ENCODE assay signal across 17 cellular contexts in the genomic region with DNA sequence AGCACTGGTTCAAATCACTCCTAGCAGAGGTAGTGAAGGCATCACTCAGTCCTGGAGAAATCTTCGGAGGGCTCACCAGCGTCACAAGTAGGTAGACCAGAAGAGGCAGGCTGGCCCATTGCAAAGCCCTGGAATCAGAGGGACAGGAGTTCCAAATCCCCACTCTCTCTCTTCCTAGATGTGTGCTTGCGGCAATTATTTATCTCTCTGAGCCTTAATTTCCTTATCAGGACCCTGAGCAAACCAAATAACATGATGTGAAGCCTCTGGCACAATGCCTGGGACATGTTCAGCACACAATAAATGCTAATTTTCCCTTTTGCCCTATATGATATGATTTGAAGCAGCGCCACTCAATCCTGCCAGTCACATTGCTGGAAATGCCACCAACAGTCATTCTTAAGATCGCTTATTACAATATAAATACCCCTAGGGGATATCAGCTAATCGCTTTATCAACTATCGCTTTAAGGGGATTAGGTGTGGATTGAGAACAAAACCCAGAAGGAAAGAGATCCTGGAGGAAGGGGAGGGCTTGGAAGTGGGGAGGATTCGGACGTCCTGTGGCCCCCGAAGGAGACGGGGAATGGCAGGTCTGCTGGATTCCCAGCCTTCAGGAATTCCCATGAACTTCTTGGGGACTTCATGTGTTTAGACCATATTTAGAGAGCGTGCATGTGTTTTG. TPM values are rescaled to one million over a fixed set of nuclear protein-coding genes. Genes with fewer than 3 reads are reported as not detected.
DNase-seq lines count a peak whose midpoint lies in the region; ATAC-seq and TF ChIP-seq lines count a peak whose summit lies in the region.
"Had no signal": no experiment of that assay in that cellular context is flagged by ENCODE, and none has a peak within 500 bp of the region (broad histone marks: within the 10 kb centered on the region; RNA-seq: fewer than 3 reads in every experiment).

No MANE protein-coding gene starts in this region.

- H2AFZ ChIP-seq in IMR-90 (replicated peaks; ENCODE audit: low read length, poor library complexity) (no peak overlapping the region), trophoblast cell (ENCODE audit: insufficient read depth, low read length, poor library complexity) (no peak overlapping the region)

- H3K36me3 ChIP-seq in IMR-90 (ENCODE audit: control insufficient read depth, insufficient read depth, low read length) (peaks cover 6% of the 10 kb centered on the region; the same call in 1 of the 2 replicates), brain microvascular endothelial cell (replicated peaks) (no peaks in the 10 kb centered on the region), trophoblast cell (ENCODE audit: control insufficient read depth in 1 of 2, insufficient read depth in 2 of 2, low read length in 2 of 2) (peaks cover 14 to 24% of the 10 kb centered on the region in 2 experiments), esophagus muscularis mucosa (peaks cover 0 to 7% (median 0%) of the 10 kb centered on the region in 4 donors)
- H3K36me3 ChIP-seq: upper lobe of right lung had no signal

- no peaks in the 10 kb centered on the region for H3K79me2 ChIP-seq in trophoblast cell (ENCODE audit: control insufficient read depth, insufficient read depth, low read length, poor library complexity)

- H3K79me1 ChIP-seq in IMR-90 (ENCODE audit: low read depth in 1 of 2, low read length in 2 of 2): no peaks in the 10 kb centered on the region
- H3K79me1 ChIP-seq in trophoblast cell (ENCODE audit: low read length): no peaks in the 10 kb centered on the region

- CTCF ChIA-PET in IMR-90 (lab: Yijun Ruan, JAX): no interaction called here

- H3K14ac ChIP-seq in IMR-90 (replicated peaks; ENCODE audit: low read depth, low read length) (no peak overlapping the region), trophoblast cell (ENCODE audit: low read length) (no peak overlapping the region)

- peak overlapping the region; percentile 56 for H2BK120ac ChIP-seq in IMR-90 (ENCODE audit: low read depth, low read length)
- H2BK120ac ChIP-seq in trophoblast cell (ENCODE audit: insufficient read depth, low read length, poor library complexity): no peak overlapping the region

- H3K4ac ChIP-seq in IMR-90 (ENCODE audit: low read depth, low read length) (peak overlapping the region; percentile 31), trophoblast cell (ENCODE audit: low read depth, low read length) (no peak overlapping the region)

- dilution Hi-C loops in IMR-90 (cut with HindIII; ENCODE audit: low sequenced_read_pairs, unreplicated experiment): no loop called here

- no peak overlapping the region; the same call in 1 of the 2 replicates for H4K5ac ChIP-seq in IMR-90 (ENCODE audit: low read depth, low read length)

- no peak for TF ChIP-seq EP300 in esophagus muscularis mucosa (IDR thresholded peaks at IDR 0.05)

- H3K18ac ChIP-seq in IMR-90 (ENCODE audit: low read depth, low read length): no peak overlapping the region; the same call in 1 of the 2 replicates
- H3K18ac ChIP-seq in trophoblast cell (ENCODE audit: low read length): no peak overlapping the region

- no peaks in the 10 kb centered on the region for H3K9me1 ChIP-seq in IMR-90 (ENCODE audit: insufficient read depth, low read length)

- no peak overlapping the region; the same call in 1 of the 2 replicates for H3K4me2 ChIP-seq in IMR-90 (ENCODE audit: low read depth, low read length)
- H3K4me2 ChIP-seq in trophoblast cell (ENCODE audit: low read length): no peak overlapping the region

- ATAC-seq in IMR-90 (ENCODE audit: low read depth): no peak
- ATAC-seq: upper lobe of right lung had no signal

- H3K9ac ChIP-seq in IMR-90 (ENCODE audit: low read depth, low read length) (no peak overlapping the region), trophoblast cell (ENCODE audit: low read length) (no peak overlapping the region)

- 96% methylated on average over 3 of the region's 12 CpGs; no CpG with 5 or more reads in 1 of the 2 experiments for WGBS in IMR-90 (ENCODE audit: extremely low coverage in 2 of 2, insufficient read length in 1 of 2), 2 experiments
- no CpG with 5 or more reads among the region's 12 CpGs for WGBS in trophoblast cell (ENCODE audit: extremely low coverage, insufficient coverage, insufficient read length)
- 86% methylated on average over 12 of the region's 12 CpGs for WGBS in esophagus muscularis mucosa

- H2BK20ac ChIP-seq in IMR-90 (ENCODE audit: low read depth, low read length): no peak overlapping the region

- H3K4me3 ChIP-seq in IMR-90 (ENCODE audit: insufficient read depth, low read depth, low read length): no peak overlapping the region
- H3K4me3 ChIP-seq in brain microvascular endothelial cell (ENCODE audit: low read depth, low read length): no peak overlapping the region
- H3K4me3 ChIP-seq in trophoblast cell (ENCODE audit: low read depth, low read length): no peak overlapping the region
- no peak overlapping the region for H3K4me3 ChIP-seq in esophagus muscularis mucosa
- H3K4me3 ChIP-seq: upper lobe of right lung had no signal

- peak; percentile 61 for DNase-seq in D341Med (ENCODE audit: low spot score)
- no peak for DNase-seq in IMR-90
- peak; percentile 22 for DNase-seq in brain microvascular endothelial cell
- no peak for DNase-seq in trophoblast cell
- no peak for DNase-seq in SKM-1 treated with dmso at 0.1 percent for 144 hours (lab: John Stamatoyannopoulos, UW; ENCODE audit: unreplicated experiment)
- DNase-seq in NCI-H345 treated with DMSO at 0.1 percent for 48 hours (lab: John Stamatoyannopoulos, UW; ENCODE audit: unreplicated experiment): no peak
- no peak for DNase-seq in esophagus muscularis mucosa (ENCODE audit: extremely low spot score)
- DNase-seq: activated gamma-delta T cell treated with Interleukin-2 at 50 U/mL for 16 hours; anterior cingulate cortex; cerebellar nuclear complex; COR-L47; effector CD4-positive, alpha-beta T cell; NCI-H1417 treated with DMSO at 0.1 percent for 48 hours; NCI-H2171 treated with DMSO at 0.1 percent for 48 hours; NCI-H774; nucleus accumbens; upper lobe of right lung had no signal

- no peak overlapping the region for H2BK5ac ChIP-seq in IMR-90 (ENCODE audit: low read depth, low read length, poor library complexity, severe bottlenecking)
- H2BK5ac ChIP-seq in trophoblast cell (ENCODE audit: low read depth, low read length, poor library complexity): no peak overlapping the region

- TF ChIP-seq POLR2A in IMR-90 (IDR thresholded peaks at IDR 0.05; ENCODE audit: low read depth, low read length) (no peak), esophagus muscularis mucosa (IDR thresholded peaks at IDR 0.05; ENCODE audit: low read depth) (no peak)

- TF ChIP-seq RAD21 in IMR-90 (IDR thresholded peaks at IDR 0.05; ENCODE audit: low read length): no peak

- H2AK5ac ChIP-seq in IMR-90 (ENCODE audit: low read depth, low read length) (no peak overlapping the region), trophoblast cell (ENCODE audit: low read length) (no peak overlapping the region)

- H2BK15ac ChIP-seq in IMR-90 (ENCODE audit: low read depth, low read length): peak overlapping the region; percentile 74; the same call in 1 of the 3 replicates

- H3K23ac ChIP-seq in IMR-90 (ENCODE audit: low read depth, low read length) (no peak overlapping the region), trophoblast cell (ENCODE audit: low read length) (no peak overlapping the region)

- H4K91ac ChIP-seq in IMR-90 (ENCODE audit: insufficient read depth, low read depth, low read length) (peak overlapping the region; percentile 4; the same call in 1 of the 2 replicates), trophoblast cell (ENCODE audit: low read depth, low read length) (no peak overlapping the region)

- H3K4me1 ChIP-seq in IMR-90 (ENCODE audit: control insufficient read depth, insufficient read depth, low read length): peaks cover 12% of the 10 kb centered on the region
- peaks cover 4 to 6% of the 10 kb centered on the region in 2 experiments for H3K4me1 ChIP-seq in trophoblast cell (ENCODE audit: control insufficient read depth in 1 of 2, insufficient read depth in 2 of 2, low read length in 2 of 2)
- peaks cover 0 to 15% (median 0%) of the 10 kb centered on the region in 4 donors for H3K4me1 ChIP-seq in esophagus muscularis mucosa

- POLR2A ChIA-PET in IMR-90 (lab: Charles Lee; ENCODE audit: unreplicated experiment): no interaction called here

- no peak for TF ChIP-seq CTCF in IMR-90 (conservative IDR thresholded peaks at IDR 0.05; ENCODE audit: low read depth, low read length)
- no peak for TF ChIP-seq CTCF in brain microvascular endothelial cell (IDR thresholded peaks at IDR 0.05; ENCODE audit: low read depth, low read length, missing control alignments)
- no peak for TF ChIP-seq CTCF in esophagus muscularis mucosa (IDR thresholded peaks at IDR 0.05)

- peak overlapping the region; percentile 24 to 55; a peak in 2 of 4 replicates for H4K8ac ChIP-seq in IMR-90 (ENCODE audit: low read depth in 2 of 2, low read length in 2 of 2)
- H4K8ac ChIP-seq in trophoblast cell (ENCODE audit: low read depth, low read length): no peak overlapping the region

- no peak overlapping the region for H3K56ac ChIP-seq in IMR-90 (ENCODE audit: extremely low read depth, insufficient read depth, low read length)

- H2AK9ac ChIP-seq in IMR-90 (replicated peaks; ENCODE audit: low read depth, low read length, poor library complexity): no peak overlapping the region

- in situ Hi-C loops in IMR-90 (cut with MboI; ENCODE audit: low sequenced_read_pairs): no loop called here
- in situ Hi-C loops in brain microvascular endothelial cell (cut with HindIII; ENCODE audit: low pct_ligation_motif_present, low sequenced_read_pairs): no loop called here

- no peaks in the 10 kb centered on the region for H4K20me1 ChIP-seq in IMR-90 (ENCODE audit: insufficient read depth, low read length)

- no peak overlapping the region for H4K12ac ChIP-seq in trophoblast cell (ENCODE audit: low read depth, low read length)

- no peaks in the 10 kb centered on the region for H3K27me3 ChIP-seq in IMR-90 (ENCODE audit: control insufficient read depth, insufficient read depth, low read length)
- H3K27me3 ChIP-seq in brain microvascular endothelial cell (replicated peaks): no peaks in the 10 kb centered on the region
- no peaks in the 10 kb centered on the region for H3K27me3 ChIP-seq in trophoblast cell (ENCODE audit: insufficient read depth, low read length)
- peaks cover 0 to 4% (median 0%) of the 10 kb centered on the region in 4 donors for H3K27me3 ChIP-seq in esophagus muscularis mucosa
- H3K27me3 ChIP-seq: upper lobe of right lung had no signal

- H3K27ac ChIP-seq in IMR-90 (ENCODE audit: insufficient read depth, low read length): peak overlapping the region; percentile 37; the same call in 1 of the 2 replicates
- H3K27ac ChIP-seq in brain microvascular endothelial cell: peak overlapping the region; percentile 70
- no peak overlapping the region for H3K27ac ChIP-seq in trophoblast cell (ENCODE audit: low read depth, low read length)
- no peak overlapping the region for H3K27ac ChIP-seq in esophagus muscularis mucosa (replicated peaks in 1 of 4)
- H3K27ac ChIP-seq: upper lobe of right lung had no signal

- H3K9me3 ChIP-seq in IMR-90 (ENCODE audit: control insufficient read depth, insufficient read depth, low read length) (no peaks in the 10 kb centered on the region), trophoblast cell (ENCODE audit: insufficient read depth, low read depth, low read length) (no peaks in the 10 kb centered on the region), esophagus muscularis mucosa (no peaks in the 10 kb centered on the region)
- H3K9me3 ChIP-seq: upper lobe of right lung had no signal

- intact Hi-C loops in IMR-90 (cut with micrococcal nuclease): no loop called here
- intact Hi-C loops in esophagus muscularis mucosa (cut with DNase I): no loop called here

- peak overlapping the region; percentile 42 for H2BK12ac ChIP-seq in trophoblast cell (ENCODE audit: low read length)

- BruUV-seq in IMR-90 (replicated peaks; lab: Mats Ljungman, UMichigan): no TSS peak

RNA-seq across cellular contexts. Expression of a gene that starts 59.5 kb away (rescaled TPM):
- total RNA-seq in IMR-90 (2012; rRNA removed) (14.2 and 15.0 TPM in 2 replicates), esophagus muscularis mucosa (10 to 100 TPM; 17.6 to 20.4 (median 19.4) TPM)
- polyA plus RNA-seq in IMR-90 (2012; rRNA removed): 6.9 and 9.5 TPM in 2 replicates
- 3.5 and 5.6 TPM in 2 replicates for polyA plus RNA-seq in IMR-90 (2012; cell fraction: cytosol; rRNA removed)
- polyA plus RNA-seq in IMR-90 (2012; cell fraction: nucleus; rRNA removed; ENCODE audit: low replicate concordance): 8.9 and 20.7 TPM in 2 replicates
- polyA plus RNA-seq in trophoblast cell (2013): 3.4 and 3.7 TPM in 2 replicates

Comparison
In these comparisons a context has a peak if more than half of its experiments do, and no peak if none do; other contexts are left out.
1. DNase-seq: peak in D341Med (single experiment) and brain microvascular endothelial cell (single experiment); none in IMR-90 (single experiment), trophoblast cell (0 of 2), SKM-1 treated with dmso at 0.1 percent for 144 hours (single experiment), NCI-H345 treated with DMSO at 0.1 percent for 48 hours (single experiment) and esophagus muscularis mucosa (single experiment).
2. H3K27ac ChIP-seq: peak in IMR-90 (single experiment) and brain microvascular endothelial cell (single experiment); none in trophoblast cell (single experiment) and esophagus muscularis mucosa (0 of 4).